Comparison of ENCODE assay signal across 20 cellular contexts in the genomic region with DNA sequence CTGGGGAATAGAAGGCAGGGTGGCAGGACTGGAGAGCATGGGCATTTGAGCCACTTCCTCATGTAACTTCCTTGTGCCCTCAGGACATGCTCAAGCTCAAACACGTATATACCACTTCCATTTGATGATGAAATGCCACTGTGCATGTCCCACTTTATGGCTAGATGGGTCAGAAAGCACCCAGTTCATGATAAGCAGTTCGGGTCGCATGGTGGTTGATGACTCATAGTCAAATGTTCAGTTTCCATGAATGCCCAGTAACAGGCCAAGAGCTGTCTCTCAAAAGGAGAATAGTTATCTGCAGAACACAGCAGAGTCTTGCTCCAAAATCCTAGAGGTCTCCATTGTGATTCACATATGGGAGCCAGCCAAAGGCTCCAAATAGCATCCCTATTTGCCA. TPM values are rescaled to one million over a fixed set of nuclear protein-coding genes. Genes with fewer than 3 reads are reported as not detected.
DNase-seq lines count a peak whose midpoint lies in the region; ATAC-seq, FAIRE-seq and TF ChIP-seq lines count a peak whose summit lies in the region.
"Had no signal": no experiment of that assay in that cellular context is flagged by ENCODE, and none has a peak within 500 bp of the region (broad histone marks: within the 10 kb centered on the region; RNA-seq: fewer than 3 reads in every experiment).

No MANE protein-coding gene starts in this region.

- no peak for TF ChIP-seq POLR2A in A549 (IDR thresholded peaks at IDR 0.05; ENCODE audit: low read length)
- TF ChIP-seq POLR2A in stomach (IDR thresholded peaks at IDR 0.05): no peak

- 6% methylated on average over 3 of the region's 3 CpGs for WGBS in A549 (ENCODE audit: missing lambda C conversion rate)
- 60% methylated on average over 3 of the region's 3 CpGs for WGBS in mammary epithelial cell (ENCODE audit: low coverage, missing lambda C conversion rate)
- WGBS in stomach, 5 donors: 51 to 66% (median 58%) methylated on average over 3 of the region's 3 CpGs; no CpG with 5 or more reads in 1 of the 5 donors

- no peaks in the 10 kb centered on the region for H3F3A ChIP-seq in PC-3 (ENCODE audit: low read length, unreplicated experiment)

- TF ChIP-seq CTCF in A549 (IDR thresholded peaks at IDR 0.05) (no peak), PC-3 (conservative IDR thresholded peaks at IDR 0.05; ENCODE audit: low read depth, low read length) (no peak), mammary epithelial cell (conservative IDR thresholded peaks at IDR 0.05 in 1 of 2, IDR thresholded peaks at IDR 0.05 in 1 of 2; ENCODE audit: extremely low read depth in 1 of 2, insufficient read depth in 1 of 2, low read depth in 1 of 2, low read length in 2 of 2) (no peak), stomach (IDR thresholded peaks at IDR 0.05) (no peak)

- H3K36me3 ChIP-seq in PC-3 (ENCODE audit: low read depth, low read length) (no peaks in the 10 kb centered on the region), mammary epithelial cell (ENCODE audit: insufficient read depth, low read length) (no peaks in the 10 kb centered on the region), stomach (no peaks in the 10 kb centered on the region)

- H3K27me3 ChIP-seq in PC-3 (ENCODE audit: low read length) (no peaks in the 10 kb centered on the region), mammary epithelial cell (ENCODE audit: insufficient read depth, low read length) (no peaks in the 10 kb centered on the region), stomach (peaks cover 0 to 7% (median 0%) of the 10 kb centered on the region in 3 donors)

- in situ Hi-C loops in mammary epithelial cell (cut with MboI; ENCODE audit: low sequenced_read_pairs in 2 of 2): no loop called here

- H3K79me2 ChIP-seq in PC-3 (ENCODE audit: low read length): no peaks in the 10 kb centered on the region
- H3K79me2 ChIP-seq in mammary epithelial cell (ENCODE audit: insufficient read depth, low read length): no peaks in the 10 kb centered on the region

- BruUV-seq in PC-3 (replicated peaks; lab: Mats Ljungman, UMichigan) (no TSS peak), mammary epithelial cell (replicated peaks; lab: Mats Ljungman, UMichigan) (no TSS peak)

- no peak for ATAC-seq in A549
- ATAC-seq in PC-3: no peak
- ATAC-seq in HG03460 (IDR thresholded peaks at IDR 0.05; ENCODE audit: unreplicated experiment): no peak

- no peak overlapping the region for H3K4me2 ChIP-seq in A549
- H3K4me2 ChIP-seq in PC-3 (ENCODE audit: low read length): no peak overlapping the region
- no peak overlapping the region for H3K4me2 ChIP-seq in mammary epithelial cell (ENCODE audit: insufficient read depth, low read depth, low read length)

- H3K9ac ChIP-seq in PC-3 (ENCODE audit: low read length) (no peak overlapping the region), mammary epithelial cell (ENCODE audit: insufficient read depth, low read length) (no peak overlapping the region)

- H3K9me3 ChIP-seq in A549: no peaks in the 10 kb centered on the region
- no peaks in the 10 kb centered on the region for H3K9me3 ChIP-seq in PC-3 (ENCODE audit: low read length)
- no peaks in the 10 kb centered on the region for H3K9me3 ChIP-seq in mammary epithelial cell (replicated peaks; ENCODE audit: insufficient read depth, low read length)
- H3K9me3 ChIP-seq in stomach: peaks cover 0 to 6% (median 0%) of the 10 kb centered on the region in 4 donors
- H3K9me3 ChIP-seq: Caco-2 had no signal

- no peaks in the 10 kb centered on the region for H3K9me2 ChIP-seq in PC-3 (replicated peaks; ENCODE audit: low read length)

- FAIRE-seq in A549 (lab: Jason Lieb, UNC): peak; percentile 13
- FAIRE-seq: A204.1 had no signal

- H3K4me1 ChIP-seq in A549 (no peaks in the 10 kb centered on the region), PC-3 (ENCODE audit: insufficient read depth, low read length) (no peaks in the 10 kb centered on the region), mammary epithelial cell (ENCODE audit: insufficient read depth, low read length) (no peaks in the 10 kb centered on the region), stomach (no peaks in the 10 kb centered on the region)
- H3K4me1 ChIP-seq: Caco-2 had no signal

- H3K4me3 ChIP-seq in A549: no peak overlapping the region
- no peak overlapping the region for H3K4me3 ChIP-seq in PC-3 (ENCODE audit: low read length)
- no peak overlapping the region for H3K4me3 ChIP-seq in mammary epithelial cell (replicated peaks in 1 of 3; ENCODE audit: insufficient read depth in 1 of 3, low read depth in 2 of 3, low read length in 3 of 3)
- no peak overlapping the region for H3K4me3 ChIP-seq in stomach

- H4K20me1 ChIP-seq in PC-3 (ENCODE audit: low read length) (no peaks in the 10 kb centered on the region), mammary epithelial cell (ENCODE audit: insufficient read depth, low read length) (no peaks in the 10 kb centered on the region)

- H2AFZ ChIP-seq in PC-3 (ENCODE audit: low read length) (no peak overlapping the region), mammary epithelial cell (ENCODE audit: low read depth, low read length) (no peak overlapping the region)

- TF ChIP-seq RAD21 in A549 (conservative IDR thresholded peaks at IDR 0.05 in 1 of 2, IDR thresholded peaks at IDR 0.05 in 1 of 2): no peak

- CTCF ChIA-PET in A549 (lab: Yijun Ruan, JAX): no interaction called here
- CTCF ChIA-PET in PC-3 (lab: Charles Lee): no interaction called here
- CTCF ChIA-PET in mammary epithelial cell (lab: Charles Lee; ENCODE audit: low non-redundant PET): no interaction called here

- TF ChIP-seq EP300 in A549 (IDR thresholded peaks at IDR 0.05): no peak
- TF ChIP-seq EP300 in stomach (IDR thresholded peaks at IDR 0.05): no peak

- POLR2A ChIA-PET in A549 (lab: Yijun Ruan, JAX) (no interaction called here), PC-3 (lab: Charles Lee; ENCODE audit: unreplicated experiment) (no interaction called here)

- DNase-seq in A549 (ENCODE audit: low read depth in 1 of 2, low spot score in 1 of 2) (no peak), HT1080 (ENCODE audit: low read depth) (peak; percentile 8), PC-3 (peak; percentile 5), mammary epithelial cell (peak; percentile 12), hippocampal formation (lab: John Stamatoyannopoulos, UW) (no peak), stomach (no peak), D341Med (ENCODE audit: low spot score) (no peak)
- DNase-seq: Caco-2, DMS79 treated with DMSO at 0.1 percent for 48 hours, GF-D8, GOT3, Karpas-422, NCI-H1092 treated with DMSO at 0.1 percent for 48 hours, NCI-H1694 treated with DMSO at 0.1 percent for 48 hours, NCI-H2171, NCI-H446 treated with DMSO at 0.1 percent for 48 hours, NCI-H82, RPMI8226 had no signal

- dilution Hi-C loops in mammary epithelial cell (cut with HindIII; ENCODE audit: low sequenced_read_pairs): no loop called here

- intact Hi-C loops in PC-3 (cut with micrococcal nuclease): no loop called here
- intact Hi-C loops in mammary epithelial cell (cut with micrococcal nuclease): no loop called here
- intact Hi-C loops in stomach (cut with DNase I; ENCODE audit: low total_unique reads): no loop called here

- H3K27ac ChIP-seq in A549 (no peak overlapping the region), PC-3 (ENCODE audit: low read length) (no peak overlapping the region), mammary epithelial cell (ENCODE audit: insufficient read depth, low read depth, low read length) (no peak overlapping the region), stomach (no peak overlapping the region)

TF ChIP-seq in A549, 52 proteins besides CTCF, POLR2A, EP300 and RAD21:
- TF ChIP-seq FOSB (CRISPR knock-in tag; IDR thresholded peaks at IDR 0.05) (no peak), ZNF302 (CRISPR knock-in tag; IDR thresholded peaks at IDR 0.05) (no peak), ZFP36 (IDR thresholded peaks at IDR 0.05; ENCODE audit: borderline replicate concordance, partially characterized antibody) (no peak), ZSCAN20 (CRISPR knock-in tag; IDR thresholded peaks at IDR 0.05) (no peak)
TF ChIP-seq in A549: peak in this region for 0.

RNA-seq across cellular contexts. Expression of a gene that starts 48.9 kb away (rescaled TPM):
- polyA plus RNA-seq in A549 (2011; rRNA removed): 15.4 and 17.5 TPM in 2 replicates
- 5.4 and 6.2 TPM in 2 replicates for polyA plus RNA-seq in A549 (2012; cell fraction: cytosol; rRNA removed)
- polyA plus RNA-seq in A549 (2012; cell fraction: nucleus; rRNA removed): 14.3 and 16.1 TPM in 2 replicates
- polyA plus RNA-seq in A549 (2017; fragmentation: RNase III; extraction: RNeasy Plus Mini Kit Qiagen cat#74134 plus additional on column Dnase treatment): 10.3 to 11.6 TPM (median 10.8 TPM) in 3 replicates
- 8.4 and 8.6 TPM in 2 replicates for polyA minus RNA-seq in A549 (2011; rRNA and poly(A)+ RNA removed)
- 7.1 and 13.4 TPM in 2 replicates for total RNA-seq in HT1080 (2014; rRNA removed; shearing (Covaris generic))
- 8.2 and 8.9 TPM in 2 replicates for polyA plus RNA-seq in HT1080 (2015; cell fraction: cytosol; rRNA removed)
- 39.3 and 42.6 TPM in 2 replicates for polyA plus RNA-seq in HT1080 (2015; cell fraction: nucleus; rRNA removed)
- 8.4 and 9.0 TPM in 2 replicates for total RNA-seq in PC-3 (2014; rRNA removed)
- 10 to 100 TPM; 10.3 to 15.6 TPM for total RNA-seq in mammary epithelial cell
- 3.1 TPM for polyA plus RNA-seq in mammary epithelial cell
- 6.6 TPM for polyA minus RNA-seq in mammary epithelial cell
- 10 to 100 TPM in 4 of 5 donors, 1 to 10 TPM in 1; 1.7 to 48.2 (median 16.5) TPM for total RNA-seq in stomach
- polyA plus RNA-seq in stomach: 1 to 10 TPM; 3.1 to 7.0 (median 3.3) TPM

Comparison
In these comparisons a context has a peak if more than half of its experiments do, and no peak if none do; other contexts are left out.
1. DNase-seq: peak in HT1080 (single experiment), PC-3 (single experiment) and mammary epithelial cell (single experiment); none in A549 (0 of 2), hippocampal formation (0 of 2), stomach (single experiment) and D341Med (single experiment).